In the genomic region with DNA sequence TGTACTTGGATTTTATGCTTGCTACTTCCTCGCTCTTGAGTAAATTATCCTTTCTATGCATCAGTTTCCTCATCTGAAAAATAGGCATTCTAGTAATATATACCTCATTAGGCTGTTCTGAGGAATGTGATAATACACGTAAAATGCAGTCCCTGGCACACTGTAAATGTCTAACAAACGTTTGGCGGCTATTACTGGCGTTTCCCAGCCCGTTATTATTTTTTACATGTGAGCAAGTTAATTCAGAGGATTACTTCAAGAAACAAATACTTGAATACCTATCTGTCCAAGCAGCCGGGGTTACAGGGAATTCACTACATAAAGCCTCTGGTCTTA, we compare ENCODE assay signal across 8 cellular contexts. TPM values are rescaled to one million over a fixed set of nuclear protein-coding genes. Genes with fewer than 3 reads are reported as not detected.
DNase-seq lines count a peak whose midpoint lies in the region; ATAC-seq and TF ChIP-seq lines count a peak whose summit lies in the region.

No MANE protein-coding gene starts in this region.

- H3K4me1 Mint-ChIP-seq in activated naive CD4-positive, alpha-beta T cell treated with anti-CD3 and anti-CD28 coated beads for 36 hours (ENCODE audit: low read depth) = peaks cover 31% of the 10 kb centered on the region

- H3K9me3 ChIP-seq in body of pancreas (no peaks in the 10 kb centered on the region), lung (ENCODE audit: control insufficient read depth in 2 of 2, insufficient read depth in 1 of 2, low read length in 1 of 2) (no peaks in the 10 kb centered on the region), transverse colon (no peaks in the 10 kb centered on the region)

- intact Hi-C loops in activated naive CD4-positive, alpha-beta T cell treated with anti-CD3 and anti-CD28 coated beads for 36 hours (cut with micrococcal nuclease) = loop anchor here (1.0 to 10.0 kb wide), 3 partner anchors 7 to 408 kb away; partner anchors contain the start of genes FHL2, NCK2 and TGFBRAP1
- intact Hi-C loops in body of pancreas (cut with DNase I) (no loop called here), transverse colon (cut with DNase I; ENCODE audit: low total_unique reads) (no loop called here), left colon (cut with DNase I, micrococcal nuclease) (no loop called here)

- ATAC-seq in body of pancreas = no peak
- no peak for ATAC-seq in lung (ENCODE audit: insufficient read depth, low FRiP score)
- ATAC-seq in left colon = no peak

- TF ChIP-seq CTCF in body of pancreas (IDR thresholded peaks at IDR 0.05) = no peak
- no peak for TF ChIP-seq CTCF in lung (IDR thresholded peaks at IDR 0.05; ENCODE audit: control extremely low read depth, extremely low read depth)
- TF ChIP-seq CTCF in transverse colon (IDR thresholded peaks at IDR 0.05) = no peak

- no peaks in the 10 kb centered on the region for H3K9me3 Mint-ChIP-seq in activated naive CD4-positive, alpha-beta T cell treated with anti-CD3 and anti-CD28 coated beads for 36 hours

- TF ChIP-seq EP300 in transverse colon (IDR thresholded peaks at IDR 0.05; ENCODE audit: low read depth) = no peak

- H3K27ac Mint-ChIP-seq in activated naive CD4-positive, alpha-beta T cell treated with anti-CD3 and anti-CD28 coated beads for 36 hours = peak overlapping the region; percentile 100

- WGBS in body of pancreas, 2 donors = 3% methylated on average over 7 of the region's 7 CpGs
- 3 to 5% methylated on average over 7 of the region's 7 CpGs for WGBS in lung, 2 donors
- 2 to 4% methylated on average over 7 of the region's 7 CpGs for WGBS in transverse colon (ENCODE audit: low coverage in 1 of 2), 2 donors

- H3K27me3 ChIP-seq in body of pancreas (no peaks in the 10 kb centered on the region), lung (ENCODE audit: control insufficient read depth, insufficient read depth) (no peaks in the 10 kb centered on the region), transverse colon (no peaks in the 10 kb centered on the region)

- peak overlapping the region; percentile 78 to 95 (median 88) for H3K27ac ChIP-seq in body of pancreas
- peak overlapping the region; percentile 37 to 89 for H3K27ac ChIP-seq in lung (ENCODE audit: low read depth in 1 of 2, low read length in 1 of 2)
- H3K27ac ChIP-seq in transverse colon = peak overlapping the region; percentile 86 to 97 (median 92)

- no peaks in the 10 kb centered on the region for H3K27me3 Mint-ChIP-seq in activated naive CD4-positive, alpha-beta T cell treated with anti-CD3 and anti-CD28 coated beads for 36 hours (ENCODE audit: low read depth)

- H3K4me3 Mint-ChIP-seq in activated naive CD4-positive, alpha-beta T cell treated with anti-CD3 and anti-CD28 coated beads for 36 hours = peak overlapping the region; percentile 99

- H3K36me3 Mint-ChIP-seq in activated naive CD4-positive, alpha-beta T cell treated with anti-CD3 and anti-CD28 coated beads for 36 hours (ENCODE audit: low read depth) = peaks cover 5% of the 10 kb centered on the region

- H3K4me3 ChIP-seq in body of pancreas (peak overlapping the region; percentile 88 to 94), lung (peak overlapping the region; percentile 63), transverse colon (peak overlapping the region; percentile 64 to 93 (median 78))

- H3K36me3 ChIP-seq in body of pancreas (replicated peaks in 1 of 2; ENCODE audit: insufficient read depth in 1 of 2, low read depth in 2 of 2) = peaks cover 0 to 4% of the 10 kb centered on the region in 2 donors
- peaks cover 5 to 6% of the 10 kb centered on the region in 2 donors for H3K36me3 ChIP-seq in lung (ENCODE audit: control insufficient read depth in 2 of 2, insufficient read depth in 2 of 2, low read length in 2 of 2)
- H3K36me3 ChIP-seq in transverse colon = peaks cover 0 to 13% (median 3%) of the 10 kb centered on the region in 4 donors

- DNase-seq in activated naive CD4-positive, alpha-beta T cell treated with anti-CD3 and anti-CD28 coated beads for 36 hours = no peak
- DNase-seq in activated naive CD4-positive, alpha-beta T cell treated with anti-CD3 and anti-CD28 coated beads, Interleukin-2, amount 50 U/mL, for 16 hours = no peak
- no peak for DNase-seq in body of pancreas
- no peak for DNase-seq in lung (ENCODE audit: low spot score)
- no peak for DNase-seq in transverse colon
- DNase-seq in NCI-H2227 treated with DMSO at 0.1 percent for 48 hours (lab: John Stamatoyannopoulos, UW) = no peak
- DNase-seq in cerebellar cortex (ENCODE audit: low spot score) = no peak
- DNase-seq in left colon = no peak

- TF ChIP-seq POLR2A in body of pancreas (IDR thresholded peaks at IDR 0.05) = no peak
- TF ChIP-seq POLR2A in transverse colon (IDR thresholded peaks at IDR 0.05) = no peak

- in situ Hi-C loops in transverse colon (cut with MboI; ENCODE audit: low pct_ligation_motif_present in 1 of 4, low pct_unique_long_range_greater_than_20kb in 1 of 4, low sequenced_read_pairs in 3 of 4) = no loop called here

- H3K4me1 ChIP-seq in body of pancreas = peaks cover 25% of the 10 kb centered on the region
- peaks cover 4 to 9% of the 10 kb centered on the region in 2 donors for H3K4me1 ChIP-seq in lung (ENCODE audit: control insufficient read depth in 2 of 2, insufficient read depth in 2 of 2, low read length in 2 of 2)
- H3K4me1 ChIP-seq in transverse colon = peaks cover 12 to 26% (median 22%) of the 10 kb centered on the region in 4 donors

- CTCF ChIA-PET in activated naive CD4-positive, alpha-beta T cell treated with anti-CD3 and anti-CD28 coated beads for 36 hours (lab: Charles Lee) = no interaction called here

RNA-seq across cellular contexts. Expression of gene C2orf49, which starts 0.6 kb away (rescaled TPM):
- total RNA-seq in activated naive CD4-positive, alpha-beta T cell treated with anti-CD3 and anti-CD28 coated beads for 36 hours = 10 to 100 TPM; 15.6 to 16.4 TPM
- 10 to 100 TPM in 1 of 2 donors, 1 to 10 TPM in 1; 7.9 to 15.3 TPM for total RNA-seq in body of pancreas
- total RNA-seq in lung = 10 to 100 TPM; 12.3 to 18.7 TPM
- polyA plus RNA-seq in lung = 1 to 10 TPM; 7.6 to 9.0 TPM
- 10 to 100 TPM in 3 of 4 donors, 1 to 10 TPM in 1; 1.8 to 17.6 (median 14.5) TPM for total RNA-seq in transverse colon
- 10 to 100 TPM; 12.2 TPM for total RNA-seq in left colon

RNA-seq across cellular contexts. Expression of gene TGFBRAP1, which starts 7.2 kb away (rescaled TPM):
- 10 to 100 TPM; 13.6 to 15.3 TPM for total RNA-seq in activated naive CD4-positive, alpha-beta T cell treated with anti-CD3 and anti-CD28 coated beads for 36 hours
- total RNA-seq in body of pancreas = 10 to 100 TPM; 11.2 to 12.9 TPM
- total RNA-seq in lung = 10 to 100 TPM; 14.6 to 19.7 TPM
- 1 to 10 TPM; 4.0 to 9.4 TPM for polyA plus RNA-seq in lung
- total RNA-seq in transverse colon = 10 to 100 TPM; 13.1 to 21.8 (median 19.4) TPM
- 10 to 100 TPM; 16.8 to 19.7 TPM for total RNA-seq in left colon
